Comparison of ENCODE assay signal across 3 cellular contexts in genomic region chr13:102244617-102245227, GRCh38.
"Had no signal": no experiment of that assay in that cellular context is flagged by ENCODE, and none has a peak within 500 bp of the region (broad histone marks: within the 10 kb centered on the region; RNA-seq: fewer than 3 reads in every experiment).

No MANE protein-coding gene starts in this region.

- ATAC-seq: GM12878 had no signal

- DNase-seq: GDM1, GF-D8 had no signal

- H3K4me3 ChIP-seq: GM12878 had no signal
